21 cellular contexts compared by ENCODE assay signal in the genomic region with DNA sequence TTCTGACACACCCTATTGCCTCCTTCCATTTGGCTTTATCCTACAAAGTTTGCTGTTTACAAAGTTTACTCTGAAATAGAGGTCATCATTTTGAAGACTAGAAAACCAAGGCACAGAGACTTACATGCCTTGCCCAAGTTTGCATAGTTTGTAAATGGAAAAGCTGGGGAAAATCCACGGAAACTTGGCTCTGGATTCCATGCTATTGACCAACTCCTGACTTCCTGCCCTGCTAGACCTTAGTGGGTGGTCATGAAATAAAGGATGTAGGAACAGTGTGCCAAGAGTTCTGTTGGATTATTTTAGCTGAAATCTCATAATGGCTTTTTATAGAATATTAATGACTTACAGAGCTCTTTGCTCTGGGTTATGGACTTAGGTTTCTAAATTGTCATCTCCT.
"Had no signal": no experiment of that assay in that cellular context is flagged by ENCODE, and none has a peak within 500 bp of the region (broad histone marks: within the 10 kb centered on the region; RNA-seq: fewer than 3 reads in every experiment).

No MANE protein-coding gene starts in this region.

- H3K36me3 Mint-ChIP-seq: activated naive CD4-positive, alpha-beta T cell treated with anti-CD3 and anti-CD28 coated beads, Interleukin-2, amount 50 U/mL, for 24 hours; memory B cell; natural killer cell; stimulated activated memory B cell treated with anti-CD40 and anti-IgM and Interleukin-4, amounts not matched to agents 10 μg/mL and 1 μg/mL and 100 μg/mL, for 72 hours had no signal

- ATAC-seq: activated CD8-positive, alpha-beta T cell treated with anti-CD3 and anti-CD28 coated beads for 36 hours; natural killer cell; stimulated activated memory B cell treated with anti-CD40 and anti-IgM and Interleukin-4, amounts not matched to agents 10 μg/mL and 1 μg/mL and 100 μg/mL, for 72 hours had no signal

- H3K27me3 Mint-ChIP-seq: activated naive CD4-positive, alpha-beta T cell treated with anti-CD3 and anti-CD28 coated beads, Interleukin-2, amount 50 U/mL, for 24 hours; brain; central memory CD8-positive, alpha-beta T cell; memory B cell; stimulated activated memory B cell treated with anti-CD40 and anti-IgM and Interleukin-4, amounts not matched to agents 10 μg/mL and 1 μg/mL and 100 μg/mL, for 72 hours had no signal

- H3K4me1 Mint-ChIP-seq: memory B cell; stimulated activated memory B cell treated with anti-CD40 and anti-IgM and Interleukin-4, amounts not matched to agents 10 μg/mL and 1 μg/mL and 100 μg/mL, for 72 hours had no signal

- H3K9me3 Mint-ChIP-seq: activated CD8-positive, alpha-beta T cell treated with anti-CD3 and anti-CD28 coated beads for 36 hours; activated naive CD4-positive, alpha-beta T cell treated with anti-CD3 and anti-CD28 coated beads, Interleukin-2, amount 50 U/mL, for 24 hours; central memory CD8-positive, alpha-beta T cell; memory B cell; stimulated activated memory B cell treated with anti-CD40 and anti-IgM and Interleukin-4, amounts not matched to agents 10 μg/mL and 1 μg/mL and 100 μg/mL, for 72 hours had no signal

- H3K4me3 Mint-ChIP-seq: activated CD8-positive, alpha-beta T cell treated with anti-CD3 and anti-CD28 coated beads for 36 hours; activated naive CD4-positive, alpha-beta T cell treated with anti-CD3 and anti-CD28 coated beads, Interleukin-2, amount 50 U/mL, for 24 hours; brain; central memory CD8-positive, alpha-beta T cell; memory B cell; natural killer cell; stimulated activated memory B cell treated with anti-CD40 and anti-IgM and Interleukin-4, amounts not matched to agents 10 μg/mL and 1 μg/mL and 100 μg/mL, for 72 hours had no signal

- DNase-seq: activated CD4-positive, alpha-beta T cell treated with anti-CD3 and anti-CD28 coated beads for 4 hours; activated CD8-positive, alpha-beta memory T cell treated with anti-CD3 and anti-CD28 coated beads, Interleukin-2, amount 50 U/mL, for 4 hours; activated CD8-positive, alpha-beta T cell treated with anti-CD3 and anti-CD28 coated beads for 36 hours; activated effector memory CD4-positive, alpha-beta T cell treated with anti-CD3 and anti-CD28 coated beads, Interleukin-2, amount 50 U/mL, for 16 hours; activated T-cell treated with anti-CD3 and anti-CD28 coated beads, Interleukin-2, amount 50 U/mL, for 48 hours; amniotic stem cell; cortex of kidney; effector CD8-positive, alpha-beta T cell; hypothalamus; left ventricle myocardium inferior; natural killer cell; retina; stimulated activated CD4-positive, alpha-beta T cell treated with anti-CD3 and anti-CD28 coated beads, Interleukin-2, amount 100 ng/mL, for 48 hours; T-helper 2 cell; tibial artery; uterus had no signal

- H3K27ac Mint-ChIP-seq: activated CD8-positive, alpha-beta T cell treated with anti-CD3 and anti-CD28 coated beads for 36 hours; activated naive CD4-positive, alpha-beta T cell treated with anti-CD3 and anti-CD28 coated beads, Interleukin-2, amount 50 U/mL, for 24 hours; memory B cell; natural killer cell; stimulated activated memory B cell treated with anti-CD40 and anti-IgM and Interleukin-4, amounts not matched to agents 10 μg/mL and 1 μg/mL and 100 μg/mL, for 72 hours had no signal

- H3K4me3 ChIP-seq: left ventricle myocardium inferior, tibial artery, uterus had no signal
